Comparison of ENCODE assay signal across 8 cellular contexts in genomic region chr19:10230155-10230903, GRCh38. TPM values are rescaled to one million over a fixed set of nuclear protein-coding genes. Genes with fewer than 3 reads are reported as not detected.
DNase-seq lines count a peak whose midpoint lies in the region; ATAC-seq and TF ChIP-seq lines count a peak whose summit lies in the region.

No MANE protein-coding gene starts in this region.

- intact Hi-C loops in activated T-helper 1 cell treated with anti-CD3 and anti-CD28 coated beads, Interleukin-12 subunit alpha, Interleukin-12 subunit beta, Interleukin-2, Interleukin-4 antibody, amounts not matched to agents 30 ng/mL and 10 ng/mL and 1 ng/mL, durations not matched to agents 14 hours and 24 hours and 36 hours (cut with micrococcal nuclease): no loop called here
- intact Hi-C loops in ovary (cut with DNase I): no loop called here

- no peaks in the 10 kb centered on the region for H3K36me3 Mint-ChIP-seq in activated T-helper 1 cell treated with anti-CD3 and anti-CD28 coated beads, Interleukin-12 subunit alpha, Interleukin-12 subunit beta, Interleukin-2, Interleukin-4 antibody, amounts not matched to agents 30 ng/mL and 10 ng/mL and 1 ng/mL, durations not matched to agents 14 hours and 24 hours and 36 hours (ENCODE audit: low read depth)
- no peaks in the 10 kb centered on the region for H3K36me3 Mint-ChIP-seq in type B pancreatic cell

- H3K4me1 Mint-ChIP-seq in activated T-helper 1 cell treated with anti-CD3 and anti-CD28 coated beads, Interleukin-12 subunit alpha, Interleukin-12 subunit beta, Interleukin-2, Interleukin-4 antibody, amounts not matched to agents 30 ng/mL and 10 ng/mL and 1 ng/mL, durations not matched to agents 14 hours and 24 hours and 36 hours (ENCODE audit: low read depth): peaks cover 20% of the 10 kb centered on the region
- peaks cover 11% of the 10 kb centered on the region for H3K4me1 Mint-ChIP-seq in type B pancreatic cell (ENCODE audit: unreplicated experiment)

- H3K9me3 ChIP-seq in ovary: no peaks in the 10 kb centered on the region

- peaks cover 10% of the 10 kb centered on the region for H3K4me1 ChIP-seq in ovary (ENCODE audit: insufficient read depth)

- H3K27me3 ChIP-seq in ovary: no peaks in the 10 kb centered on the region

- H3K27ac ChIP-seq in ovary: peak overlapping the region; percentile 56 to 86

- no peaks in the 10 kb centered on the region for H3K9me3 Mint-ChIP-seq in activated T-helper 1 cell treated with anti-CD3 and anti-CD28 coated beads, Interleukin-12 subunit alpha, Interleukin-12 subunit beta, Interleukin-2, Interleukin-4 antibody, amounts not matched to agents 30 ng/mL and 10 ng/mL and 1 ng/mL, durations not matched to agents 14 hours and 24 hours and 36 hours
- no peaks in the 10 kb centered on the region for H3K9me3 Mint-ChIP-seq in type B pancreatic cell

- DNase-seq in GM13976 (ENCODE audit: low spot score) (peak; percentile 62), NCI-H1092 treated with DMSO at 0.1 percent for 48 hours (lab: John Stamatoyannopoulos, UW) (peak; percentile 40), fibroblast of villous mesenchyme (ENCODE audit: low read depth) (peak; percentile 51), ovary (peak; percentile 68 to 87 (median 74)), type B pancreatic cell (ENCODE audit: extremely low spot score, unreplicated experiment) (peak; percentile 75)
- peak; percentile 55 for DNase-seq in activated T-helper 1 cell treated with anti-CD3 and anti-CD28 coated beads, Interleukin-12 subunit alpha, Interleukin-12 subunit beta, Interleukin-2, Interleukin-4 antibody, amounts not matched to agents 30 ng/mL and 10 ng/mL and 1 ng/mL, durations not matched to agents 14 hours and 24 hours and 36 hours (ENCODE audit: low spot score)

- H3K4me3 ChIP-seq in fibroblast of villous mesenchyme (ENCODE audit: low read depth, low read length) (peak overlapping the region; percentile 90), ovary (peak overlapping the region; percentile 57)

- ATAC-seq in GM18868 (IDR thresholded peaks at IDR 0.05; ENCODE audit: unreplicated experiment): no peak
- no peak for ATAC-seq in GM21529 (IDR thresholded peaks at IDR 0.05; ENCODE audit: unreplicated experiment)

- peaks cover 5% of the 10 kb centered on the region for H3K27me3 Mint-ChIP-seq in activated T-helper 1 cell treated with anti-CD3 and anti-CD28 coated beads, Interleukin-12 subunit alpha, Interleukin-12 subunit beta, Interleukin-2, Interleukin-4 antibody, amounts not matched to agents 30 ng/mL and 10 ng/mL and 1 ng/mL, durations not matched to agents 14 hours and 24 hours and 36 hours (ENCODE audit: insufficient read depth)
- H3K27me3 Mint-ChIP-seq in type B pancreatic cell: no peaks in the 10 kb centered on the region

- H3K4me3 Mint-ChIP-seq in activated T-helper 1 cell treated with anti-CD3 and anti-CD28 coated beads, Interleukin-12 subunit alpha, Interleukin-12 subunit beta, Interleukin-2, Interleukin-4 antibody, amounts not matched to agents 30 ng/mL and 10 ng/mL and 1 ng/mL, durations not matched to agents 14 hours and 24 hours and 36 hours: peak overlapping the region; percentile 86
- H3K4me3 Mint-ChIP-seq in type B pancreatic cell: peak overlapping the region; percentile 88

- no peaks in the 10 kb centered on the region for H3K36me3 ChIP-seq in ovary

- in situ Hi-C loops in GM13976 (cut with MboI; ENCODE audit: low sequenced_read_pairs, unreplicated experiment): loop anchor here (25.0 kb wide), 1 partner anchor 293 kb away; the partner anchor contains the start of gene OLFM2

- no peak for TF ChIP-seq EP300 in ovary (IDR thresholded peaks at IDR 0.05)

- peak; percentile 27 for TF ChIP-seq POLR2A in ovary (IDR thresholded peaks at IDR 0.05)

- TF ChIP-seq CTCF in GM13976 (IDR thresholded peaks at IDR 0.05; ENCODE audit: borderline replicate concordance, control extremely low read depth, extremely low read depth, insufficient read depth, missing control alignments) (peak; percentile 4), fibroblast of villous mesenchyme (IDR thresholded peaks at IDR 0.05; ENCODE audit: insufficient read depth, low read depth, low read length) (no peak), ovary (IDR thresholded peaks at IDR 0.05) (no peak), type B pancreatic cell (conservative IDR thresholded peaks at IDR 0.05) (peak; percentile 40)

- peak overlapping the region; percentile 82 for H3K27ac Mint-ChIP-seq in activated T-helper 1 cell treated with anti-CD3 and anti-CD28 coated beads, Interleukin-12 subunit alpha, Interleukin-12 subunit beta, Interleukin-2, Interleukin-4 antibody, amounts not matched to agents 30 ng/mL and 10 ng/mL and 1 ng/mL, durations not matched to agents 14 hours and 24 hours and 36 hours
- H3K27ac Mint-ChIP-seq in type B pancreatic cell: peak overlapping the region; percentile 71

- 0 to 1% (median 1%) methylated on average over 52 to 72 of the region's 72 CpGs for WGBS in ovary, 3 donors

RNA-seq across cellular contexts. Expression of gene S1PR2, which starts 0.8 kb away (rescaled TPM):
- total RNA-seq in activated T-helper 1 cell treated with anti-CD3 and anti-CD28 coated beads, Interleukin-12 subunit alpha, Interleukin-12 subunit beta, Interleukin-2, Interleukin-4 antibody, amounts not matched to agents 30 ng/mL and 10 ng/mL and 1 ng/mL, durations not matched to agents 14 hours and 24 hours and 36 hours: 15.4 and 16.0 TPM in 2 replicates
- total RNA-seq in fibroblast of villous mesenchyme (33.2 and 35.4 TPM in 2 replicates), ovary (10 to 100 TPM in 4 of 7 donors, 1 to 10 TPM in 3; 3.6 to 25.9 (median 12.7) TPM), type B pancreatic cell (ENCODE audit: low replicate concordance) (8.0 and 23.3 TPM in 2 replicates)
- 1 to 10 TPM; 4.9 to 5.1 TPM for polyA plus RNA-seq in ovary

RNA-seq across cellular contexts. Expression of gene MRPL4, which starts 21.7 kb away (rescaled TPM):
- total RNA-seq in activated T-helper 1 cell treated with anti-CD3 and anti-CD28 coated beads, Interleukin-12 subunit alpha, Interleukin-12 subunit beta, Interleukin-2, Interleukin-4 antibody, amounts not matched to agents 30 ng/mL and 10 ng/mL and 1 ng/mL, durations not matched to agents 14 hours and 24 hours and 36 hours: 163 and 168 TPM in 2 replicates
- total RNA-seq in fibroblast of villous mesenchyme (42.3 and 51.5 TPM in 2 replicates), ovary (10 to 100 TPM; 42.2 to 73.3 (median 58.9) TPM), type B pancreatic cell (ENCODE audit: low replicate concordance) (67.3 and 68.0 TPM in 2 replicates)
- 10 to 100 TPM in 1 of 2 donors, 1 to 10 TPM in 1; 4.7 to 60.6 TPM for polyA plus RNA-seq in ovary

RNA-seq across cellular contexts. Expression of gene DNMT1, which starts 35.6 kb away (rescaled TPM):
- 411 and 425 TPM in 2 replicates for total RNA-seq in activated T-helper 1 cell treated with anti-CD3 and anti-CD28 coated beads, Interleukin-12 subunit alpha, Interleukin-12 subunit beta, Interleukin-2, Interleukin-4 antibody, amounts not matched to agents 30 ng/mL and 10 ng/mL and 1 ng/mL, durations not matched to agents 14 hours and 24 hours and 36 hours
- 56.1 and 60.2 TPM in 2 replicates for total RNA-seq in fibroblast of villous mesenchyme
- 10 to 100 TPM; 28.1 to 74.2 (median 41.8) TPM for total RNA-seq in ovary
- polyA plus RNA-seq in ovary: 10 to 100 TPM; 19.8 to 60.2 TPM
- total RNA-seq in type B pancreatic cell (ENCODE audit: low replicate concordance): 85.0 and 167 TPM in 2 replicates

RNA-seq across cellular contexts. Expression of gene ICAM1, which starts 40.6 kb away (rescaled TPM):
- total RNA-seq in activated T-helper 1 cell treated with anti-CD3 and anti-CD28 coated beads, Interleukin-12 subunit alpha, Interleukin-12 subunit beta, Interleukin-2, Interleukin-4 antibody, amounts not matched to agents 30 ng/mL and 10 ng/mL and 1 ng/mL, durations not matched to agents 14 hours and 24 hours and 36 hours: 90.8 and 92.2 TPM in 2 replicates
- total RNA-seq in fibroblast of villous mesenchyme (75.1 and 244 TPM in 2 replicates), ovary (100 to 1,000 TPM in 1 of 7 donors, 10 to 100 TPM in 6; 12.1 to 116 (median 18.7) TPM), type B pancreatic cell (ENCODE audit: low replicate concordance) (3.3 and 3.6 TPM in 2 replicates)
- polyA plus RNA-seq in ovary: 10 to 100 TPM; 12.3 to 20.6 TPM

RNA-seq across cellular contexts. Expression of gene ICAM4, which starts 56.4 kb away (rescaled TPM):
- total RNA-seq in activated T-helper 1 cell treated with anti-CD3 and anti-CD28 coated beads, Interleukin-12 subunit alpha, Interleukin-12 subunit beta, Interleukin-2, Interleukin-4 antibody, amounts not matched to agents 30 ng/mL and 10 ng/mL and 1 ng/mL, durations not matched to agents 14 hours and 24 hours and 36 hours: 0.59 and 1.0 TPM in 2 replicates
- total RNA-seq in fibroblast of villous mesenchyme: 3.2 and 4.7 TPM in 2 replicates
- 1 to 10 TPM in 2 of 7 donors, under 1 TPM in 5; 0.26 to 3.3 (median 0.60) TPM for total RNA-seq in ovary
- polyA plus RNA-seq in ovary: under 1 TPM; 0.17 to 0.29 TPM
- 2.8 and 5.3 TPM in 2 replicates for total RNA-seq in type B pancreatic cell (ENCODE audit: low replicate concordance)

Comparison
In these comparisons a context has a peak if more than half of its experiments do, and no peak if none do; other contexts are left out.
1. CTCF ChIP-seq: peak in GM13976 (single experiment) and type B pancreatic cell (single experiment); none in fibroblast of villous mesenchyme (single experiment) and ovary (0 of 3).
2. Peak in every context shown above with its lines, with median percentiles within 50 percentile points of each other: DNase-seq.